Comparison of ENCODE assay signal across 16 cellular contexts in genomic region chrX:53262189-53262917, GRCh38. TPM values are rescaled to one million over a fixed set of nuclear protein-coding genes. Genes with fewer than 3 reads are reported as not detected.
DNase-seq lines count a peak whose midpoint lies in the region; ATAC-seq and TF ChIP-seq lines count a peak whose summit lies in the region.
"Had no signal": no experiment of that assay in that cellular context is flagged by ENCODE, and none has a peak within 500 bp of the region (broad histone marks: within the 10 kb centered on the region; RNA-seq: fewer than 3 reads in every experiment).

No MANE protein-coding gene starts in this region.

- intact Hi-C loops in natural killer cell (cut with micrococcal nuclease) (no loop called here), Panc1 (cut with micrococcal nuclease; ENCODE audit: unreplicated experiment) (no loop called here)
- intact Hi-C loops in dendritic cell treated with granulocyte-macrophage colony-stimulating factor and Interleukin-4, amounts not matched to agents 40 ng/mL and 50 ng/mL, for 4 days (cut with micrococcal nuclease) = no loop called here

- BruUV-seq in Panc1 (replicated peaks; lab: Mats Ljungman, UMichigan) = no TSS peak

- no peaks in the 10 kb centered on the region for H3K36me3 Mint-ChIP-seq in natural killer cell treated with Interleukin-12 subunit alpha and Interleukin-12 subunit beta and Interleukin-15 and Interleukin-18, amount 100 ng/mL, for 72 hours
- H3K36me3 Mint-ChIP-seq in natural killer cell = no peaks in the 10 kb centered on the region
- peaks cover 9% of the 10 kb centered on the region for H3K36me3 Mint-ChIP-seq in dendritic cell treated with granulocyte-macrophage colony-stimulating factor and Interleukin-4, amounts not matched to agents 40 ng/mL and 50 ng/mL, for 4 days (ENCODE audit: low read depth)

- H3K4me1 Mint-ChIP-seq in natural killer cell treated with Interleukin-12 subunit alpha and Interleukin-12 subunit beta and Interleukin-15 and Interleukin-18, amount 100 ng/mL, for 72 hours (ENCODE audit: low read depth in 2 of 2) = peaks cover 32 to 42% of the 10 kb centered on the region in 2 donors
- H3K4me1 Mint-ChIP-seq in natural killer cell = peaks cover 23 to 37% of the 10 kb centered on the region in 2 donors
- H3K4me1 Mint-ChIP-seq in dendritic cell treated with granulocyte-macrophage colony-stimulating factor and Interleukin-4, amounts not matched to agents 40 ng/mL and 50 ng/mL, for 4 days (ENCODE audit: low read depth) = peaks cover 70% of the 10 kb centered on the region

- H3K4me1 ChIP-seq in Panc1 (ENCODE audit: control insufficient read depth, insufficient read depth, low read length) = peaks cover 14% of the 10 kb centered on the region

- in situ Hi-C loops in Panc1 (cut with HindIII; ENCODE audit: low pct_unique_long_range_greater_than_20kb, low sequenced_read_pairs) = no loop called here

- H3K9me3 Mint-ChIP-seq in natural killer cell treated with Interleukin-12 subunit alpha and Interleukin-12 subunit beta and Interleukin-15 and Interleukin-18, amount 100 ng/mL, for 72 hours = no peaks in the 10 kb centered on the region
- H3K9me3 Mint-ChIP-seq in natural killer cell = no peaks in the 10 kb centered on the region
- no peaks in the 10 kb centered on the region for H3K9me3 Mint-ChIP-seq in dendritic cell treated with granulocyte-macrophage colony-stimulating factor and Interleukin-4, amounts not matched to agents 40 ng/mL and 50 ng/mL, for 4 days
- H3K9me3 Mint-ChIP-seq: activated naive CD4-positive, alpha-beta T cell treated with anti-CD3 and anti-CD28 coated beads for 36 hours had no signal

- H3K9me3 ChIP-seq in Panc1 (ENCODE audit: control insufficient read depth, insufficient read depth, low read depth, low read length) = no peaks in the 10 kb centered on the region

- POLR2A ChIA-PET in Panc1 (lab: Charles Lee) = no interaction called here

- peak overlapping the region in 1 of 2 donors; percentile 84 for H3K27ac Mint-ChIP-seq in natural killer cell treated with Interleukin-12 subunit alpha and Interleukin-12 subunit beta and Interleukin-15 and Interleukin-18, amount 100 ng/mL, for 72 hours
- H3K27ac Mint-ChIP-seq in natural killer cell = no peak overlapping the region
- H3K27ac Mint-ChIP-seq in dendritic cell treated with granulocyte-macrophage colony-stimulating factor and Interleukin-4, amounts not matched to agents 40 ng/mL and 50 ng/mL, for 4 days = peak overlapping the region; percentile 22
- H3K27ac Mint-ChIP-seq: activated naive CD4-positive, alpha-beta T cell treated with anti-CD3 and anti-CD28 coated beads for 36 hours; B cell had no signal

- H3K4me3 Mint-ChIP-seq in natural killer cell treated with Interleukin-12 subunit alpha and Interleukin-12 subunit beta and Interleukin-15 and Interleukin-18, amount 100 ng/mL, for 72 hours = peak overlapping the region; percentile 84
- H3K4me3 Mint-ChIP-seq in natural killer cell = no peak overlapping the region
- H3K4me3 Mint-ChIP-seq in dendritic cell treated with granulocyte-macrophage colony-stimulating factor and Interleukin-4, amounts not matched to agents 40 ng/mL and 50 ng/mL, for 4 days = no peak overlapping the region
- H3K4me3 Mint-ChIP-seq: activated naive CD4-positive, alpha-beta T cell treated with anti-CD3 and anti-CD28 coated beads for 36 hours; B cell had no signal

- CTCF ChIA-PET in Panc1 (lab: Charles Lee) = interaction anchor here (1.1 kb wide), 1 partner anchor 18 kb away, joined by 3 read pairs; no protein-coding TSS in a partner anchor

- peaks cover 0 to 35% of the 10 kb centered on the region in 2 donors for H3K27me3 Mint-ChIP-seq in natural killer cell treated with Interleukin-12 subunit alpha and Interleukin-12 subunit beta and Interleukin-15 and Interleukin-18, amount 100 ng/mL, for 72 hours
- peaks cover 16 to 32% of the 10 kb centered on the region in 2 donors for H3K27me3 Mint-ChIP-seq in natural killer cell (ENCODE audit: low read depth in 2 of 2)
- H3K27me3 Mint-ChIP-seq in dendritic cell treated with granulocyte-macrophage colony-stimulating factor and Interleukin-4, amounts not matched to agents 40 ng/mL and 50 ng/mL, for 4 days = peaks cover 8% of the 10 kb centered on the region

- H3K4me3 ChIP-seq in Panc1 (ENCODE audit: low read depth in 2 of 2, low read length in 2 of 2) = no peak overlapping the region
- no peak overlapping the region for H3K4me3 ChIP-seq in coronary artery

- H3K36me3 ChIP-seq in Panc1 (ENCODE audit: control insufficient read depth, insufficient read depth, low read length) = no peaks in the 10 kb centered on the region
- H3K36me3 ChIP-seq: brain microvascular endothelial cell had no signal

- no peak for ATAC-seq in natural killer cell treated with Interleukin-12 subunit alpha and Interleukin-12 subunit beta and Interleukin-15 and Interleukin-18, amount 100 ng/mL, for 72 hours
- ATAC-seq in natural killer cell (no peak), Panc1 (0 out of 2 replicates have a peak, but pooled peaks have one; percentile 17)

- H3K27me3 ChIP-seq in Panc1 (ENCODE audit: control insufficient read depth, insufficient read depth, low read length) = no peaks in the 10 kb centered on the region
- H3K27me3 ChIP-seq: brain microvascular endothelial cell had no signal

- no peak for TF ChIP-seq CTCF in natural killer cell (IDR thresholded peaks at IDR 0.05)
- no peak for TF ChIP-seq CTCF in Panc1 (IDR thresholded peaks at IDR 0.05)
- TF ChIP-seq CTCF in coronary artery (IDR thresholded peaks at IDR 0.05) = no peak

- H3K27ac ChIP-seq in Panc1 (ENCODE audit: low read length) (no peak overlapping the region), temporal lobe (ENCODE audit: low read depth, low read length) (peak overlapping the region; percentile 27), coronary artery (no peak overlapping the region)
- H3K27ac ChIP-seq: brain microvascular endothelial cell, VCaP had no signal

- DNase-seq in natural killer cell treated with Interleukin-12 subunit alpha and Interleukin-12 subunit beta and Interleukin-15 and Interleukin-18, amount 100 ng/mL, for 72 hours (ENCODE audit: low spot score) = no peak
- DNase-seq in natural killer cell = no peak
- DNase-seq in Panc1 (ENCODE audit: low read depth, low spot score) = no peak
- no peak for DNase-seq in coronary artery (ENCODE audit: low spot score)
- no peak for DNase-seq in NK-92 treated with Interleukin-12 subunit alpha and Interleukin-12 subunit beta, amount 100 ng/mL, for 24 hours (lab: John Stamatoyannopoulos, UW)
- no peak for DNase-seq in COR-L47 (lab: John Stamatoyannopoulos, UW)
- DNase-seq: effector memory CD4-positive, alpha-beta T cell; NCI-H1694; NCI-H526; stimulated activated CD4-positive, alpha-beta T cell treated with anti-CD3 and anti-CD28 coated beads, Interleukin-4, amount 100 ng/mL, for 1 hour had no signal

RNA-seq across cellular contexts. Expression of gene IQSEC2, which starts 19.0 kb away (rescaled TPM):
- under 1 TPM; 0.48 to 0.86 TPM for total RNA-seq in natural killer cell treated with Interleukin-12 subunit alpha and Interleukin-12 subunit beta and Interleukin-15 and Interleukin-18, amount 100 ng/mL, for 72 hours
- 1 to 10 TPM; 3.5 to 3.9 (median 3.7) TPM for total RNA-seq in natural killer cell
- 38.8 TPM for total RNA-seq in Panc1 (2021; ENCODE audit: unreplicated experiment)
- 50.7 TPM for polyA plus RNA-seq in Panc1 (2012; ENCODE audit: insufficient read length)
- total RNA-seq in temporal lobe = 14.0 TPM

RNA-seq across cellular contexts. Expression of gene KDM5C, which starts 37.3 kb away (rescaled TPM):
- 100 to 1,000 TPM; 129 to 197 TPM for total RNA-seq in natural killer cell treated with Interleukin-12 subunit alpha and Interleukin-12 subunit beta and Interleukin-15 and Interleukin-18, amount 100 ng/mL, for 72 hours
- total RNA-seq in natural killer cell = 100 to 1,000 TPM; 191 to 307 (median 196) TPM
- total RNA-seq in Panc1 (2021; ENCODE audit: unreplicated experiment) = 104 TPM
- polyA plus RNA-seq in Panc1 (2012; ENCODE audit: insufficient read length) = 71.8 TPM
- 105 TPM for total RNA-seq in temporal lobe
